In the genomic region with DNA sequence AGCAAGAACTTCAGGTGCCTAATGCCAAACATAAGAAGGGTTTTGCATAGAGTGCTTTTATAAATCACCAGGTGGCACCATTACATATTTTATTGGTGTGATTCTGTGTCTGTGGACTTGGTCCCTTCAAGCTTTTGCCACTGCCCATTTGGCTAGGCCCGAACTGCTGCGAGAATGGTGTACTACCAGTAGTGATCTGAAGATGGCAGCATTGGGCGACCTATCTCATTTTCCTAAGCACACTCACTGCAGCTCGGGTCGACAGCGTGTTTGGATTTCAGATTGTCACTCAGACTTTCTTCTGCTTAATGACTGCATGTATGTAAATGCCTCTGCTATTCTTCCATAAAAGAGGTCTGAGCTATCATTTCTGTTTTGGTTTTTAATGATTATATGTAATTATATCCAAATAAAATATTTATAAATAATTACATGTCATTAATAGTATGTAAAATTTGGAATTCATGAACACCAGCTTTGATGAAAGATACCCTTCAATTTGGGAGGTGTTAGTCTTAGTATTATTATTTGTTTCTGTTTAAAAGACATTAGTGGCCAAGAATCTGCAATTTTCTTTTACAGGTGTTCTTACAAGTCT, we compare ENCODE assay signal across 8 cellular contexts.
DNase-seq lines count a peak whose midpoint lies in the region; ATAC-seq and TF ChIP-seq lines count a peak whose summit lies in the region.

No MANE protein-coding gene starts in this region.

- no TSS peak for BruUV-seq in OCI-LY7 (replicated peaks; lab: Mats Ljungman, UMichigan)

- DNase-seq in EL (peak; percentile 73), KBM-7 (peak; percentile 90), OCI-LY7 (ENCODE audit: low spot score) (peak; percentile 68), activated T-cell treated with anti-CD3 and anti-CD28 coated beads for 24 hours (ENCODE audit: low read depth) (peak; percentile 47), esophagus muscularis mucosa (ENCODE audit: extremely low spot score) (peak; percentile 93), superior temporal gyrus (ENCODE audit: extremely low spot score) (peak; percentile 92)

- no peaks in the 10 kb centered on the region for H3K9me3 ChIP-seq in OCI-LY7 (ENCODE audit: low read length)
- H3K9me3 ChIP-seq in esophagus muscularis mucosa, result no peaks in the 10 kb centered on the region

- in situ Hi-C loops in KBM-7 (cut with MboI; ENCODE audit: low pct_unique_long_range_greater_than_20kb, low sequenced_read_pairs), result no loop called here

- H3K9me2 ChIP-seq in OCI-LY7 (ENCODE audit: insufficient read depth, low read length), result no peaks in the 10 kb centered on the region

- no peaks in the 10 kb centered on the region for H3K27me3 Mint-ChIP-seq in nephron (ENCODE audit: low read depth)

- no peaks in the 10 kb centered on the region for H3K36me3 Mint-ChIP-seq in nephron (ENCODE audit: low read depth)

- no peak overlapping the region for H3K27ac ChIP-seq in OCI-LY7 (ENCODE audit: low read depth, low read length, poor library complexity, severe bottlenecking)
- no peak overlapping the region for H3K27ac ChIP-seq in esophagus muscularis mucosa (replicated peaks in 1 of 4)

- ATAC-seq in GM21786 (IDR thresholded peaks at IDR 0.05; ENCODE audit: unreplicated experiment), result peak; percentile 99

- H3K4me1 ChIP-seq in OCI-LY7 (ENCODE audit: insufficient read depth, low read length, poor library complexity, severe bottlenecking) (no peaks in the 10 kb centered on the region), esophagus muscularis mucosa (no peaks in the 10 kb centered on the region)

- no peaks in the 10 kb centered on the region for H4K20me1 ChIP-seq in OCI-LY7 (ENCODE audit: insufficient read depth, low read length)

- intact Hi-C loops in OCI-LY7 (cut with micrococcal nuclease; ENCODE audit: unreplicated experiment), result no loop called here
- intact Hi-C loops in esophagus muscularis mucosa (cut with DNase I), result loop anchor here (10.0 kb wide), 1 partner anchor 268 kb away; no protein-coding TSS in a partner anchor

- CTCF ChIA-PET in OCI-LY7 (lab: Charles Lee; ENCODE audit: unreplicated experiment), result no interaction called here

- no peak overlapping the region for H3K4me3 ChIP-seq in OCI-LY7 (ENCODE audit: low read depth, low read length, poor library complexity, severe bottlenecking)
- H3K4me3 ChIP-seq in esophagus muscularis mucosa, result no peak overlapping the region

- no peak for TF ChIP-seq EP300 in esophagus muscularis mucosa (IDR thresholded peaks at IDR 0.05)

- H3K27me3 ChIP-seq in esophagus muscularis mucosa, result no peaks in the 10 kb centered on the region

- WGBS in esophagus muscularis mucosa, result 2% methylated on average over 6 of the region's 6 CpGs

- TF ChIP-seq CTCF in OCI-LY7 (conservative IDR thresholded peaks at IDR 0.05; ENCODE audit: low read length) (peak; percentile 87), esophagus muscularis mucosa (IDR thresholded peaks at IDR 0.05) (peak; percentile 65 to 84 (median 73)), nephron (IDR thresholded peaks at IDR 0.05; ENCODE audit: unreplicated experiment in 3 of 3) (peak; percentile 83 to 90 (median 85))

- POLR2A ChIA-PET in OCI-LY7 (lab: Charles Lee), result no interaction called here

- TF ChIP-seq POLR2A in esophagus muscularis mucosa (IDR thresholded peaks at IDR 0.05; ENCODE audit: low read depth), result no peak

- H3K79me2 ChIP-seq in OCI-LY7 (ENCODE audit: insufficient read depth, low read depth, low read length), result no peaks in the 10 kb centered on the region

- no peak overlapping the region for H2AFZ ChIP-seq in OCI-LY7 (ENCODE audit: low read length)

- H3K9me3 Mint-ChIP-seq in nephron, result no peaks in the 10 kb centered on the region

- no peaks in the 10 kb centered on the region for H3K4me1 Mint-ChIP-seq in nephron

- H3K4me2 ChIP-seq in OCI-LY7 (ENCODE audit: low read length), result no peak overlapping the region

- H3K36me3 ChIP-seq in OCI-LY7 (ENCODE audit: insufficient read depth, low read length) (no peaks in the 10 kb centered on the region), esophagus muscularis mucosa (no peaks in the 10 kb centered on the region)

- H3K27ac Mint-ChIP-seq in nephron, result no peak overlapping the region

- no peak overlapping the region for H3K4me3 Mint-ChIP-seq in nephron
